Comparison of ENCODE assay signal across 1 cellular context in the genomic region with DNA sequence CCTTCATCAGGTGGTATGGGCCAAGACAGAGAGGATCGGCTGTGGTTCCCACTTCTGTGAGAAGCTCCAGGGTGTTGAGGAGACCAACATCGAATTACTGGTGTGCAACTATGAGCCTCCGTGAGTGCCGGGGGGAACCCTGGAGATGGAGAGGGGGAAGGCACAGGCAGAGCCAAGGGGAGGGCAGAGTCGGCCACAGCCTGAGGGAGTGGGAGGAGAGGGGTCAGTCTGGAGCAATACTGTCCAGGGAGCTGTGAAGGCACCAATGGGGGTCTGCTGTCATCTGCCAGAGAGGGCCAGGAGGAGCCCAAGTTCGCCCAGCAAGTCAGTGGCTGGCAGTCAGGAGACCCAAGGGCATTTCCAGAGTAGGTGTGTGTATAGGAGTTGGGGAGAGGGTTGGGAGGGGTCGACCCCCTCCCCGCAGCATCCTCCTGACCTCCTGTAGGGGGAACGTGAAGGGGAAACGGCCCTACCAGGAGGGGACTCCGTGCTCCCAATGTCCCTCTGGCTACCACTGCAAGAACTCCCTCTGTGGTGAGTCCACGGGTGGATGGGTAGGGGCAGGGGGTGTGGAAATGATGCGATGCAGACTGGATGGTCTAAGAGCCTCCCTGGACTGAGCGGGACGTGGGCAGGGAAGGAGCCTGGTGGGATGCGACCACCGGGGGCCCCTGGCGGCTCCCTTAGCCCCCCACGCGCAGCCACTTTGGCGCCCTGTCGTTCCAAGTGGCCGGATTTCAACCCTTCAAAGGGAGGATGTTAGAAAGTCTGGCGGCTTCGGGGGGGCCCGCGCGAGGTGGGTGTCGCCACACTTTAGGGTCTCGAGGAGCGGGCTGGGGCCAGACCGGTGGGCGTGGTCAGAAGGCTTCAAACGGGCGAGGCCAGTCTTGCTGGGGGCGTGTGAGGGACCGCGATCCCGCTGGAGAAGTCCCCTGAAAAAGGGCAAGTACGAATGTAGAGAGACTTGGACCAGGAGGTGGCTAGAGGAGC.
A peak's percentile ranks its signal among the peaks of the same experiment; 100 is the strongest.
TF ChIP-seq lines count a peak whose summit lies in the region.

No MANE protein-coding gene starts in this region.

TF ChIP-seq in HEK293, 187 proteins besides CTCF, POLR2A, EP300 and RAD21 (continued from another document):
- no peak for TF ChIP-seq ZNF692 (tag by site-specific recombination; IDR thresholded peaks at IDR 0.05)
- TF ChIP-seq ZNF600 (tag by site-specific recombination; IDR thresholded peaks at IDR 0.05), result no peak
- TF ChIP-seq ZNF221 (tag by site-specific recombination; IDR thresholded peaks at IDR 0.05; ENCODE audit: borderline replicate concordance), result no peak
- no peak for TF ChIP-seq REPIN1 (tag by site-specific recombination; IDR thresholded peaks at IDR 0.05; ENCODE audit: low read depth)
- TF ChIP-seq KLF1 (tag by site-specific recombination; IDR thresholded peaks at IDR 0.05), result peak; percentile 79
- no peak for TF ChIP-seq TSHZ1 (tag by site-specific recombination; IDR thresholded peaks at IDR 0.05; ENCODE audit: borderline replicate concordance)
- 0 out of 2 replicates have a peak, but pooled peaks have one; percentile 5 for TF ChIP-seq EGR2 (tag by site-specific recombination; IDR thresholded peaks at IDR 0.05; ENCODE audit: low read depth)
